Comparison of ENCODE assay signal across 2 cellular contexts in genomic region chr19:11565657-11566117, GRCh38. TPM values are rescaled to one million over a fixed set of nuclear protein-coding genes. Genes with fewer than 3 reads are reported as not detected.
"Had no signal": no experiment of that assay in that cellular context is flagged by ENCODE, and none has a peak within 500 bp of the region (broad histone marks: within the 10 kb centered on the region; RNA-seq: fewer than 3 reads in every experiment).

No MANE protein-coding gene starts in this region.

RNA-seq across cellular contexts. Expression of gene ACP5, which starts 11.8 kb away (rescaled TPM):
- total RNA-seq: MCF 10A, SJSA1 had no signal

RNA-seq across cellular contexts. Expression of gene CNN1, which starts 27.0 kb away (rescaled TPM):
- total RNA-seq: MCF 10A had no signal
